ENCODE assay signal across 8 cellular contexts in the genomic region with DNA sequence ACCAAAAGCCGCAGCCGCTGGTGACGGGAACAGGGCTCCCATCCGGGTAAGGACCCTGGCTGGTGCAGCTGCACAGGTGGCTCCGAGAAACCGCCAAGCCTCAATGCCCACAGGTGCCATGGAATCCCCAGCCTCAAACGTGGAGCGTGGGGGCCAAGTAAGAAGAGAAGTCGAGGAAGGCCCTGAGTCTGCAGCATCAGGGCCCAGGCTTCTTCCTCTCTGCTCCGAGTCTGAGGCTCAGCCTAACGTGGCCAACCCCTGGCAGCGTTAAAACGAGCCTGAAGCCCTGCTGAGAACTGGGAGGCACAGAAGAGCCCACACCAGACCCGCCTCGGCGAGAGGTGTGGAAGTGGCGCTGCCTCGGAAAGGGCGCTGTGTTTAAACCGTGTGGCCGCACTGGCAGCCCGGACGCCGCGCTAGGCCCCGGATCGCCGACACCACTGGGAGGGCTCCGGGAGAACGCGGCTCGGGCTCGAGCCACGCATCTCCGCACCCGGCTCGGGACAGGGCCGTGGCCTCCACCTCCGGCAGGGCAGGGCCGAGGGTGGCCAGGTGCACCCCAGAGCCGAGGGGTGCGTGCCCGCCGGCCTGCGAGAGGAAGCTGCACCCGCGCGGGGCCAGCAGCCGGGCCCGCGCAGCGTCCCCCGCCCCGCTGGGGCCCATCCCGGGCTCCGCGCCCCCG. TPM values are rescaled to one million over a fixed set of nuclear protein-coding genes. Genes with fewer than 3 reads are reported as not detected.
DNase-seq lines count a peak whose midpoint lies in the region; ATAC-seq lines count a peak whose summit lies in the region.

No MANE protein-coding gene starts in this region.

- H2BK5ac ChIP-seq in trophoblast cell (ENCODE audit: low read depth, low read length, poor library complexity) = no peak overlapping the region

- intact Hi-C loops in Right ventricle myocardium superior (cut with DNase I) (no loop called here), cardiac septum (cut with DNase I) (no loop called here)

- H3K14ac ChIP-seq in trophoblast cell (ENCODE audit: low read length) = peak overlapping the region; percentile 42

- H4K91ac ChIP-seq in trophoblast cell (ENCODE audit: low read depth, low read length) = no peak overlapping the region

- H2AFZ ChIP-seq in trophoblast cell (ENCODE audit: insufficient read depth, low read length, poor library complexity) = peak overlapping the region; percentile 53

- H3K4me1 ChIP-seq in trophoblast cell (ENCODE audit: control insufficient read depth in 1 of 2, insufficient read depth in 2 of 2, low read length in 2 of 2) = peaks cover 4 to 13% of the 10 kb centered on the region in 2 experiments

- H3K36me3 ChIP-seq in trophoblast cell (ENCODE audit: control insufficient read depth in 1 of 2, insufficient read depth in 2 of 2, low read length in 2 of 2) = peaks cover 34 to 37% of the 10 kb centered on the region in 2 experiments

- peak overlapping the region; percentile 31 for H4K12ac ChIP-seq in trophoblast cell (ENCODE audit: low read depth, low read length)

- H3K4me1 Mint-ChIP-seq in T-helper 17 cell = peaks cover 11% of the 10 kb centered on the region

- H3K23ac ChIP-seq in trophoblast cell (ENCODE audit: low read length) = peak overlapping the region; percentile 43

- WGBS in trophoblast cell (ENCODE audit: extremely low coverage, insufficient coverage, insufficient read length) = no CpG with 5 or more reads among the region's 58 CpGs

- peak overlapping the region; percentile 55 for H4K8ac ChIP-seq in trophoblast cell (ENCODE audit: low read depth, low read length)

- H3K18ac ChIP-seq in trophoblast cell (ENCODE audit: low read length) = peak overlapping the region; percentile 42

- peak; percentile 53 for DNase-seq in Right ventricle myocardium superior
- DNase-seq in cardiac septum (ENCODE audit: low spot score) = no peak
- DNase-seq in T-helper 17 cell = no peak
- DNase-seq in fibroblast of peridontal ligament (ENCODE audit: extremely low read depth) = peak; percentile 6
- peak in 1 of 2 donors; percentile 29 for DNase-seq in trophoblast cell
- no peak for DNase-seq in glomerular visceral epithelial cell (ENCODE audit: extremely low spot score)
- DNase-seq in globus pallidus (ENCODE audit: low spot score) = no peak

- peak overlapping the region; percentile 56 for H3K27ac Mint-ChIP-seq in T-helper 17 cell

- H2BK120ac ChIP-seq in trophoblast cell (ENCODE audit: insufficient read depth, low read length, poor library complexity) = no peak overlapping the region

- peaks cover 6% of the 10 kb centered on the region for H3K79me1 ChIP-seq in trophoblast cell (ENCODE audit: low read length)

- peak overlapping the region; percentile 87 for H3K4me3 Mint-ChIP-seq in T-helper 17 cell

- no peak overlapping the region for H3K27ac ChIP-seq in trophoblast cell (ENCODE audit: low read depth, low read length)

- no peaks in the 10 kb centered on the region for H3K27me3 Mint-ChIP-seq in T-helper 17 cell

- no peaks in the 10 kb centered on the region for H3K27me3 ChIP-seq in trophoblast cell (ENCODE audit: insufficient read depth, low read length)

- H3K4me2 ChIP-seq in trophoblast cell (ENCODE audit: low read length) = peak overlapping the region; percentile 95

- peaks cover 2% of the 10 kb centered on the region for H3K36me3 Mint-ChIP-seq in T-helper 17 cell (ENCODE audit: low read depth)

- ATAC-seq in Right ventricle myocardium superior (ENCODE audit: poor library complexity) (no peak), HG02970 (IDR thresholded peaks at IDR 0.05; ENCODE audit: low FRiP score, unreplicated experiment) (peak; percentile 10), T-helper 17 cell (peak; percentile 3)

- peak overlapping the region; percentile 48 for H2AK5ac ChIP-seq in trophoblast cell (ENCODE audit: low read length)

- peak overlapping the region; percentile 97 for H3K4me3 ChIP-seq in trophoblast cell (ENCODE audit: low read depth, low read length)

- H3K4ac ChIP-seq in trophoblast cell (ENCODE audit: low read depth, low read length) = peak overlapping the region; percentile 48

- H2BK12ac ChIP-seq in trophoblast cell (ENCODE audit: low read length) = no peak overlapping the region

- H3K9ac ChIP-seq in trophoblast cell (ENCODE audit: low read length) = peak overlapping the region; percentile 91

- H3K9me3 ChIP-seq in T-helper 17 cell (ENCODE audit: control insufficient read depth, low read length, poor library complexity, severe bottlenecking) (no peaks in the 10 kb centered on the region), trophoblast cell (ENCODE audit: insufficient read depth, low read depth, low read length) (no peaks in the 10 kb centered on the region)

- H3K79me2 ChIP-seq in trophoblast cell (ENCODE audit: control insufficient read depth, insufficient read depth, low read length, poor library complexity) = peaks cover 9% of the 10 kb centered on the region

RNA-seq across cellular contexts. Expression of a gene that starts 0.7 kb away (rescaled TPM):
- total RNA-seq in Right ventricle myocardium superior = 12.0 TPM
- 11.2 TPM for total RNA-seq in cardiac septum
- 10 to 100 TPM; 12.1 to 18.2 TPM for total RNA-seq in T-helper 17 cell
- 17.6 and 18.7 TPM in 2 replicates for polyA plus RNA-seq in trophoblast cell (2013)

RNA-seq across cellular contexts. Expression of a gene that starts 10.9 kb away (rescaled TPM):
- total RNA-seq in Right ventricle myocardium superior (18.6 TPM), cardiac septum (21.2 TPM), T-helper 17 cell (10 to 100 TPM; 46.1 to 52.0 TPM)
- 19.3 and 20.3 TPM in 2 replicates for polyA plus RNA-seq in trophoblast cell (2013)

RNA-seq across cellular contexts. Expression of a gene that starts 15.9 kb away (rescaled TPM):
- total RNA-seq in Right ventricle myocardium superior (15.7 TPM), cardiac septum (21.1 TPM), T-helper 17 cell (10 to 100 TPM; 54.8 to 83.8 TPM)
- polyA plus RNA-seq in trophoblast cell (2013) = 39.9 and 42.1 TPM in 2 replicates

RNA-seq across cellular contexts. Expression of a gene that starts 29.2 kb away (rescaled TPM):
- 31.2 TPM for total RNA-seq in Right ventricle myocardium superior
- total RNA-seq in cardiac septum = 39.8 TPM
- 100 to 1,000 TPM; 106 to 108 TPM for total RNA-seq in T-helper 17 cell
- polyA plus RNA-seq in trophoblast cell (2013) = 39.4 and 40.8 TPM in 2 replicates

RNA-seq across cellular contexts. Expression of a gene that starts 37.9 kb away (rescaled TPM):
- total RNA-seq in Right ventricle myocardium superior (272 TPM), cardiac septum (184 TPM), T-helper 17 cell (10 to 100 TPM; 52.6 to 78.8 TPM)
- polyA plus RNA-seq in trophoblast cell (2013) = 28.2 and 28.3 TPM in 2 replicates

Comparison
In these comparisons a context has a peak if more than half of its experiments do, and no peak if none do; other contexts are left out.
1. DNase-seq: peak in Right ventricle myocardium superior (single experiment) and fibroblast of peridontal ligament (single experiment); none in cardiac septum (single experiment), T-helper 17 cell (0 of 3), glomerular visceral epithelial cell (single experiment) and globus pallidus (single experiment).